Comparison of ENCODE assay signal across 27 cellular contexts in the genomic region with DNA sequence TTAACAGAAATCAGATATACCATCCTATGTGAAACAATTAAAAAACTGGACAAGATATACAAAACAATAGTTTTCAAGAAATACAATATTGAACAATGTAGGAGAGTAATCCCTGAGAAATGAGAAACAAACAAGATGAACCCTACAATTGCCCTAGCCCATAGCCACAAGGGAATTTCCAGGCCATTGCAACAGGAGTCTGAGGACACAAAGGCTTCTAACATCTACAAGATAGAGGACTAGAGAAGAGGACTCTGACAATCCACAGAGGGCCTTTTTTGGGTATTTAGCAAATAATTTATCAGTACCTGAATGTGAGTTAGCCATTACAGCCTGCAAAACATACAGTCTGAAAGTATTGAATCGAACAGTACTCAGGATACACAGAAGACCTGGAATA.
DNase-seq lines count a peak whose midpoint lies in the region; ATAC-seq, FAIRE-seq and TF ChIP-seq lines count a peak whose summit lies in the region.
"Had no signal": no experiment of that assay in that cellular context is flagged by ENCODE, and none has a peak within 500 bp of the region (broad histone marks: within the 10 kb centered on the region; RNA-seq: fewer than 3 reads in every experiment).

No MANE protein-coding gene starts in this region.

- ATAC-seq in GM18909 (IDR thresholded peaks at IDR 0.05; ENCODE audit: poor library complexity, unreplicated experiment) (peak; percentile 69), HG03442 (IDR thresholded peaks at IDR 0.05; ENCODE audit: unreplicated experiment) (peak; percentile 35), gastroesophageal sphincter (no peak)

- no peak for DNase-seq in GM12892 (ENCODE audit: insufficient read length)
- peak; percentile 10 for DNase-seq in H7
- DNase-seq in HUDEP-2 (lab: John Stamatoyannopoulos, UW; ENCODE audit: unreplicated experiment in 76 of 76): no peak
- DNase-seq in HFFc6: no peak
- DNase-seq in COLO668 (lab: John Stamatoyannopoulos, UW; ENCODE audit: unreplicated experiment): no peak
- DNase-seq: ACHN; activated CD4-positive, alpha-beta T cell treated with anti-CD3 and anti-CD28 coated beads, Interleukin-2, amount 50 U/mL, for 1 hour; activated naive CD4-positive, alpha-beta T cell treated with Interleukin-2 at 50 U/mL for 16 hours; activated T-cell treated with anti-CD3 and anti-CD28 coated beads for 4 hours; aorta; DMS 273 treated with DMSO at 0.1 percent for 48 hours; effector CD4-positive, alpha-beta T cell; esophagus squamous epithelium; glutamatergic neuron; left ventricle myocardium inferior; NCI-H1048; NCI-H2081 treated with DMSO at 0.1 percent for 48 hours; NCI-H510A treated with DMSO at 0.1 percent for 48 hours; stimulated activated CD4-positive, alpha-beta T cell treated with anti-CD3 and anti-CD28 coated beads, Interleukin-15, amount 100 ng/mL, for 24 hours; stimulated activated naive CD4-positive, alpha-beta T cell; SW 1271; thyroid gland had no signal

- H3K27ac ChIP-seq in gastroesophageal sphincter: no peak overlapping the region
- H3K27ac ChIP-seq: C4-2B, esophagus squamous epithelium, left ventricle myocardium inferior, neutrophil, thyroid gland had no signal

- H3K27ac Mint-ChIP-seq in HFFc6: no peak overlapping the region

- TF ChIP-seq POLR2A in GM12892 (IDR thresholded peaks at IDR 0.05; ENCODE audit: low read depth, low read length) (no peak), gastroesophageal sphincter (IDR thresholded peaks at IDR 0.05) (no peak)

- TF ChIP-seq CTCF in HFFc6 (IDR thresholded peaks at IDR 0.05) (no peak), gastroesophageal sphincter (IDR thresholded peaks at IDR 0.05) (no peak)

- 0% methylated on average over 1 of the region's 1 CpG; no CpG with 5 or more reads in 1 of the 2 donors for WGBS in gastroesophageal sphincter (ENCODE audit: low coverage in 1 of 2), 2 donors

- peaks cover 2% of the 10 kb centered on the region; the same call in 1 of the 2 replicates for H3K27me3 Mint-ChIP-seq in HFFc6 (ENCODE audit: insufficient read depth)

- no peaks in the 10 kb centered on the region for H3K9me3 ChIP-seq in gastroesophageal sphincter
- H3K9me3 ChIP-seq: esophagus squamous epithelium, neutrophil, thyroid gland had no signal

- H3K4me3 ChIP-seq in H7 (ENCODE audit: insufficient read depth, low read depth, low read length) (no peak overlapping the region), gastroesophageal sphincter (no peak overlapping the region)
- H3K4me3 ChIP-seq: esophagus squamous epithelium, left ventricle myocardium inferior, thyroid gland had no signal

- no peak overlapping the region for H3K4me3 Mint-ChIP-seq in HFFc6

- H3K4me1 ChIP-seq in gastroesophageal sphincter: no peaks in the 10 kb centered on the region
- H3K4me1 ChIP-seq: esophagus squamous epithelium, left ventricle myocardium inferior, thyroid gland had no signal

- H3K36me3 ChIP-seq in H7 (replicated peaks; ENCODE audit: control insufficient read depth, insufficient read depth, low read length): no peaks in the 10 kb centered on the region
- no peaks in the 10 kb centered on the region for H3K36me3 ChIP-seq in gastroesophageal sphincter
- H3K36me3 ChIP-seq: esophagus squamous epithelium, left ventricle myocardium inferior, neutrophil, thyroid gland had no signal

- peak; percentile 60 for FAIRE-seq in GM12892 (lab: Jason Lieb, UNC)

- no peaks in the 10 kb centered on the region for H3K4me1 Mint-ChIP-seq in HFFc6 (ENCODE audit: low read depth)

- no peak for TF ChIP-seq EP300 in gastroesophageal sphincter (IDR thresholded peaks at IDR 0.05)

- no peaks in the 10 kb centered on the region for H3K27me3 ChIP-seq in H7 (ENCODE audit: control insufficient read depth, insufficient read depth, low read length)
- no peaks in the 10 kb centered on the region for H3K27me3 ChIP-seq in gastroesophageal sphincter
- H3K27me3 ChIP-seq: esophagus squamous epithelium, neutrophil, thyroid gland had no signal

- H3K36me3 Mint-ChIP-seq in HFFc6 (ENCODE audit: low read depth): no peaks in the 10 kb centered on the region

- H3K9me3 Mint-ChIP-seq in HFFc6: peaks cover 5% of the 10 kb centered on the region; the same call in 1 of the 2 replicates
